ENCODE assay signal across 23 cellular contexts in genomic region chr4:187827631-187828030, GRCh38.
"Had no signal": no experiment of that assay in that cellular context is flagged by ENCODE, and none has a peak within 500 bp of the region (broad histone marks: within the 10 kb centered on the region; RNA-seq: fewer than 3 reads in every experiment).

No MANE protein-coding gene starts in this region.

- H2AFZ ChIP-seq: hepatocyte had no signal

- H3K4me3 ChIP-seq: coronary artery, gastroesophageal sphincter, hepatocyte, ovary, right lobe of liver, uterus had no signal

- ATAC-seq: activated CD8-positive, alpha-beta memory T cell treated with anti-CD3 and anti-CD28 coated beads, Interleukin-2, amount 10 ng/mL, durations not matched to agents 7 days and 5 days; activated CD8-positive, alpha-beta T cell treated with anti-CD3 and anti-CD28 coated beads, Interleukin-2, amount 10 ng/mL, durations not matched to agents 7 days and 5 days; effector memory CD8-positive, alpha-beta T cell; gastroesophageal sphincter; left ventricle myocardium superior; right lobe of liver; stimulated activated naive CD8-positive, alpha-beta T cell treated with anti-CD3 and anti-CD28 coated beads, Interleukin-15, Interleukin-2, amounts not matched to agents 100 U/mL and 50 U/mL, for 24 hours had no signal

- H3K27me3 ChIP-seq: brain microvascular endothelial cell, gastroesophageal sphincter, hepatocyte, ovary, right lobe of liver, uterus had no signal

- H3K9me3 ChIP-seq: ovary, right lobe of liver, uterus had no signal

- H3K4me2 ChIP-seq: hepatocyte had no signal

- H3K4me1 ChIP-seq: gastroesophageal sphincter, right lobe of liver, uterus had no signal

- H3K27ac ChIP-seq: brain microvascular endothelial cell, coronary artery, gastroesophageal sphincter, hepatocyte, ovary, right lobe of liver, uterus had no signal

- H3K36me3 ChIP-seq: brain microvascular endothelial cell, gastroesophageal sphincter, ovary, right lobe of liver, uterus had no signal

- H3K79me2 ChIP-seq: hepatocyte had no signal

- DNase-seq: activated B cell treated with CpG ODN at 0.5 μM for 24 hours; activated CD8-positive, alpha-beta memory T cell treated with anti-CD3 and anti-CD28 coated beads, Interleukin-2, amount 10 ng/mL, durations not matched to agents 7 days and 5 days; activated CD8-positive, alpha-beta T cell treated with anti-CD3 and anti-CD28 coated beads, Interleukin-2, amount 10 ng/mL, durations not matched to agents 7 days and 5 days; activated naive CD4-positive, alpha-beta T cell treated with anti-CD3 and anti-CD28 coated beads, Interleukin-2, amount 50 U/mL, for 16 hours; activated T-cell treated with anti-CD3 and anti-CD28 coated beads, Interleukin-2, amount 50 U/mL, for 48 hours; amniotic stem cell; brain microvascular endothelial cell; effector memory CD8-positive, alpha-beta T cell; erythroblast; left cardiac atrium; left ventricle myocardium superior; mammary epithelial cell; ovary; right lobe of liver; stimulated activated CD4-positive, alpha-beta T cell treated with anti-CD3 and anti-CD28 coated beads, Interleukin-12 subunit alpha, Interleukin-12 subunit beta, amount 100 ng/mL, for 4 hours; stimulated activated CD4-positive, alpha-beta T cell treated with anti-CD3 and anti-CD28 coated beads, Interleukin-4, amount 100 ng/mL, for 1 hour; stimulated activated naive CD8-positive, alpha-beta T cell treated with anti-CD3 and anti-CD28 coated beads, Interleukin-15, Interleukin-2, amounts not matched to agents 100 U/mL and 50 U/mL, for 24 hours; substantia nigra; T-helper 9 cell; uterus had no signal
